3 cellular contexts compared by ENCODE assay signal in the genomic region with DNA sequence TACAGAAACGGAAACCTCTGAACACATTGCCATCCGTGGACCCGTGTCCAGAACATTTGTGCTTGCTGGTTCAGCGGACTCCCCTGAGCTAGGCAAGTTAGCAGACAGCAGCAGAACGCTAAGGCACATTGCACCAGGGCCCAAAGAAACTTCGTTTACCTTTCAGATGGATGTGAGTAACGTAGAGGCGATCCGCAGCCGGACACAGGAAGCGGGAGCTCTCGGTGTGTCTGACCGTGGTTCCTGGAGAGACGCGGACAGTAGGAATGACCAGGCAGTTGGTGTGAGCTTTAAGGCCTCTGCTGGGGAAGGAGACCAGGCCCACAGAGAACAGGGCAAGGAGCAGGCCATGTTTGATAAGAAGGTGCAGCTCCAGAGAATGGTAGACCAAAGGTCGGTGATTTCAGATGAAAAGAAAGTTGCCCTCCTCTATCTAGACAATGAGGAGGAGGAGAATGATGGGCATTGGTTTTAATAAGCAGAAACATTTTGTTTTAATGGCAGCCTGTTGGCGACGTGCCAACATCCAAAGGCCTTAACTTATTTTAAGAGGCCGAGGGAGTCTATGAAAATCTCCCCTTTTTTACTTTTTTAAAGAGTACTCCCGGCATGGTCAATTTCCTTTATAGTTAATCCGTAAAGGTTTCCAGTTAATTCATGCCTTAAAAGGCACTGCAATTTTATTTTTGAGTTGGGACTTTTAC.
TF ChIP-seq lines count a peak whose summit lies in the region.

No MANE protein-coding gene starts in this region.

TF ChIP-seq in IMR-90, 13 proteins besides CTCF, POLR2A, EP300 and RAD21:
- TF ChIP-seq, protein P1, sequence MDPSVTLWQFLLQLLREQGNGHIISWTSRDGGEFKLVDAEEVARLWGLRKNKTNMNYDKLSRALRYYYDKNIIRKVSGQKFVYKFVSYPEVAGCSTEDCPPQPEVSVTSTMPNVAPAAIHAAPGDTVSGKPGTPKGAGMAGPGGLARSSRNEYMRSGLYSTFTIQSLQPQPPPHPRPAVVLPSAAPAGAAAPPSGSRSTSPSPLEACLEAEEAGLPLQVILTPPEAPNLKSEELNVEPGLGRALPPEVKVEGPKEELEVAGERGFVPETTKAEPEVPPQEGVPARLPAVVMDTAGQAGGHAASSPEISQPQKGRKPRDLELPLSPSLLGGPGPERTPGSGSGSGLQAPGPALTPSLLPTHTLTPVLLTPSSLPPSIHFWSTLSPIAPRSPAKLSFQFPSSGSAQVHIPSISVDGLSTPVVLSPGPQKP (IDR thresholded peaks at IDR 0.05; ENCODE audit: borderline replicate concordance, low read depth, low read length) = no peak
- TF ChIP-seq MAFK (IDR thresholded peaks at IDR 0.05; ENCODE audit: low read depth, low read length) = no peak
- no peak for TF ChIP-seq SMC3 (IDR thresholded peaks at IDR 0.05; ENCODE audit: low read depth, low read length)
- TF ChIP-seq FOS (IDR thresholded peaks at IDR 0.05; ENCODE audit: low read depth, low read length) = no peak

TF ChIP-seq in K562, 482 proteins besides CTCF, POLR2A, EP300 and RAD21:
- no peak for TF ChIP-seq CREBBP (IDR thresholded peaks at IDR 0.05; ENCODE audit: low read depth, low read length)
- peak; percentile 88 for TF ChIP-seq NFIC (IDR thresholded peaks at IDR 0.05)
- TF ChIP-seq NFIX (CRISPR knock-in tag; IDR thresholded peaks at IDR 0.05; ENCODE audit: low read depth) = peak; percentile 80
- TF ChIP-seq, protein P2, sequence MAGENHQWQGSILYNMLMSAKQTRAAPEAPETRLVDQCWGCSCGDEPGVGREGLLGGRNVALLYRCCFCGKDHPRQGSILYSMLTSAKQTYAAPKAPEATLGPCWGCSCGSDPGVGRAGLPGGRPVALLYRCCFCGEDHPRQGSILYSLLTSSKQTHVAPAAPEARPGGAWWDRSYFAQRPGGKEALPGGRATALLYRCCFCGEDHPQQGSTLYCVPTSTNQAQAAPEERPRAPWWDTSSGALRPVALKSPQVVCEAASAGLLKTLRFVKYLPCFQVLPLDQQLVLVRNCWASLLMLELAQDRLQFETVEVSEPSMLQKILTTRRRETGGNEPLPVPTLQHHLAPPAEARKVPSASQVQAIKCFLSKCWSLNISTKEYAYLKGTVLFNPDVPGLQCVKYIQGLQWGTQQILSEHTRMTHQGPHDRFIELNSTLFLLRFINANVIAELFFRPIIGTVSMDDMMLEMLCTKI (IDR thresholded peaks at IDR 0.05; ENCODE audit: partially characterized antibody) = no peak

TF ChIP-seq in GM23338, 12 proteins besides CTCF, POLR2A, EP300 and RAD21:
- TF ChIP-seq, protein P3, sequence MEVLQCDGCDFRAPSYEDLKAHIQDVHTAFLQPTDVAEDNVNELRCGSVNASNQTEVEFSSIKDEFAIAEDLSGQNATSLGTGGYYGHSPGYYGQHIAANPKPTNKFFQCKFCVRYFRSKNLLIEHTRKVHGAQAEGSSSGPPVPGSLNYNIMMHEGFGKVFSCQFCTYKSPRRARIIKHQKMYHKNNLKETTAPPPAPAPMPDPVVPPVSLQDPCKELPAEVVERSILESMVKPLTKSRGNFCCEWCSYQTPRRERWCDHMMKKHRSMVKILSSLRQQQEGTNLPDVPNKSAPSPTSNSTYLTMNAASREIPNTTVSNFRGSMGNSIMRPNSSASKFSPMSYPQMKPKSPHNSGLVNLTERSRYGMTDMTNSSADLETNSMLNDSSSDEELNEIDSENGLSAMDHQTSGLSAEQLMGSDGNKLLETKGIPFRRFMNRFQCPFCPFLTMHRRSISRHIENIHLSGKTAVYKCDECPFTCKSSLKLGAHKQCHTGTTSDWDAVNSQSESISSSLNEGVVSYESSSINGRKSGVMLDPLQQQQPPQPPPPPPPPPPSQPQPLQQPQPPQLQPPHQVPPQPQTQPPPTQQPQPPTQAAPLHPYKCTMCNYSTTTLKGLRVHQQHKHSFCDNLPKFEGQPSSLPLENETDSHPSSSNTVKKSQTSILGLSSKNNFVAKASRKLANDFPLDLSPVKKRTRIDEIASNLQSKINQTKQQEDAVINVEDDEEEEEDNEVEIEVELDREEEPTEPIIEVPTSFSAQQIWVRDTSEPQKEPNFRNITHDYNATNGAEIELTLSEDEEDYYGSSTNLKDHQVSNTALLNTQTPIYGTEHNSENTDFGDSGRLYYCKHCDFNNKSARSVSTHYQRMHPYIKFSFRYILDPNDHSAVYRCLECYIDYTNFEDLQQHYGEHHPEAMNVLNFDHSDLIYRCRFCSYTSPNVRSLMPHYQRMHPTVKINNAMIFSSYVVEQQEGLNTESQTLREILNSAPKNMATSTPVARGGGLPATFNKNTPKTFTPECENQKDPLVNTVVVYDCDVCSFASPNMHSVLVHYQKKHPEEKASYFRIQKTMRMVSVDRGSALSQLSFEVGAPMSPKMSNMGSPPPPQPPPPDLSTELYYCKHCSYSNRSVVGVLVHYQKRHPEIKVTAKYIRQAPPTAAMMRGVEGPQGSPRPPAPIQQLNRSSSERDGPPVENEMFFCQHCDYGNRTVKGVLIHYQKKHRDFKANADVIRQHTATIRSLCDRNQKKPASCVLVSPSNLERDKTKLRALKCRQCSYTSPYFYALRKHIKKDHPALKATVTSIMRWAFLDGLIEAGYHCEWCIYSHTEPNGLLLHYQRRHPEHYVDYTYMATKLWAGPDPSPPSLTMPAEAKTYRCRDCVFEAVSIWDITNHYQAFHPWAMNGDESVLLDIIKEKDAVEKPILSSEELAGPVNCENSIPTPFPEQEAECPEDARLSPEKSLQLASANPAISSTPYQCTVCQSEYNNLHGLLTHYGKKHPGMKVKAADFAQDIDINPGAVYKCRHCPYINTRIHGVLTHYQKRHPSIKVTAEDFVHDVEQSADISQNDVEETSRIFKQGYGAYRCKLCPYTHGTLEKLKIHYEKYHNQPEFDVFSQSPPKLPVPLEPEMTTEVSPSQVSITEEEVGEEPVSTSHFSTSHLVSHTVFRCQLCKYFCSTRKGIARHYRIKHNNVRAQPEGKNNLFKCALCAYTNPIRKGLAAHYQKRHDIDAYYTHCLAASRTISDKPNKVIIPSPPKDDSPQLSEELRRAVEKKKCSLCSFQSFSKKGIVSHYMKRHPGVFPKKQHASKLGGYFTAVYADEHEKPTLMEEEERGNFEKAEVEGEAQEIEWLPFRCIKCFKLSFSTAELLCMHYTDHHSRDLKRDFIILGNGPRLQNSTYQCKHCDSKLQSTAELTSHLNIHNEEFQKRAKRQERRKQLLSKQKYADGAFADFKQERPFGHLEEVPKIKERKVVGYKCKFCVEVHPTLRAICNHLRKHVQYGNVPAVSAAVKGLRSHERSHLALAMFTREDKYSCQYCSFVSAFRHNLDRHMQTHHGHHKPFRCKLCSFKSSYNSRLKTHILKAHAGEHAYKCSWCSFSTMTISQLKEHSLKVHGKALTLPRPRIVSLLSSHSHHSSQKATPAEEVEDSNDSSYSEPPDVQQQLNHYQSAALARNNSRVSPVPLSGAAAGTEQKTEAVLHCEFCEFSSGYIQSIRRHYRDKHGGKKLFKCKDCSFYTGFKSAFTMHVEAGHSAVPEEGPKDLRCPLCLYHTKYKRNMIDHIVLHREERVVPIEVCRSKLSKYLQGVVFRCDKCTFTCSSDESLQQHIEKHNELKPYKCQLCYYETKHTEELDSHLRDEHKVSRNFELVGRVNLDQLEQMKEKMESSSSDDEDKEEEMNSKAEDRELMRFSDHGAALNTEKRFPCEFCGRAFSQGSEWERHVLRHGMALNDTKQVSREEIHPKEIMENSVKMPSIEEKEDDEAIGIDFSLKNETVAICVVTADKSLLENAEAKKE (CRISPR knock-in tag; IDR thresholded peaks at IDR 0.05) = no peak
- TF ChIP-seq, protein P4, sequence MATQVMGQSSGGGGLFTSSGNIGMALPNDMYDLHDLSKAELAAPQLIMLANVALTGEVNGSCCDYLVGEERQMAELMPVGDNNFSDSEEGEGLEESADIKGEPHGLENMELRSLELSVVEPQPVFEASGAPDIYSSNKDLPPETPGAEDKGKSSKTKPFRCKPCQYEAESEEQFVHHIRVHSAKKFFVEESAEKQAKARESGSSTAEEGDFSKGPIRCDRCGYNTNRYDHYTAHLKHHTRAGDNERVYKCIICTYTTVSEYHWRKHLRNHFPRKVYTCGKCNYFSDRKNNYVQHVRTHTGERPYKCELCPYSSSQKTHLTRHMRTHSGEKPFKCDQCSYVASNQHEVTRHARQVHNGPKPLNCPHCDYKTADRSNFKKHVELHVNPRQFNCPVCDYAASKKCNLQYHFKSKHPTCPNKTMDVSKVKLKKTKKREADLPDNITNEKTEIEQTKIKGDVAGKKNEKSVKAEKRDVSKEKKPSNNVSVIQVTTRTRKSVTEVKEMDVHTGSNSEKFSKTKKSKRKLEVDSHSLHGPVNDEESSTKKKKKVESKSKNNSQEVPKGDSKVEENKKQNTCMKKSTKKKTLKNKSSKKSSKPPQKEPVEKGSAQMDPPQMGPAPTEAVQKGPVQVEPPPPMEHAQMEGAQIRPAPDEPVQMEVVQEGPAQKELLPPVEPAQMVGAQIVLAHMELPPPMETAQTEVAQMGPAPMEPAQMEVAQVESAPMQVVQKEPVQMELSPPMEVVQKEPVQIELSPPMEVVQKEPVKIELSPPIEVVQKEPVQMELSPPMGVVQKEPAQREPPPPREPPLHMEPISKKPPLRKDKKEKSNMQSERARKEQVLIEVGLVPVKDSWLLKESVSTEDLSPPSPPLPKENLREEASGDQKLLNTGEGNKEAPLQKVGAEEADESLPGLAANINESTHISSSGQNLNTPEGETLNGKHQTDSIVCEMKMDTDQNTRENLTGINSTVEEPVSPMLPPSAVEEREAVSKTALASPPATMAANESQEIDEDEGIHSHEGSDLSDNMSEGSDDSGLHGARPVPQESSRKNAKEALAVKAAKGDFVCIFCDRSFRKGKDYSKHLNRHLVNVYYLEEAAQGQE (IDR thresholded peaks at IDR 0.05; ENCODE audit: unreplicated experiment) = no peak
- TF ChIP-seq EZH2 (IDR thresholded peaks at IDR 0.05; ENCODE audit: low read depth, unreplicated experiment) = no peak
- TF ChIP-seq ZNF331 (CRISPR knock-in tag; IDR thresholded peaks at IDR 0.05; ENCODE audit: low read depth) = no peak
- no peak for TF ChIP-seq NANOG (IDR thresholded peaks at IDR 0.05; ENCODE audit: borderline replicate concordance)
- TF ChIP-seq POLR2AphosphoS5 (IDR thresholded peaks at IDR 0.05; ENCODE audit: low read depth) = no peak
- TF ChIP-seq STAT1 (IDR thresholded peaks at IDR 0.05; ENCODE audit: unreplicated experiment) = no peak
- TF ChIP-seq CREB1 (CRISPR knock-in tag; IDR thresholded peaks at IDR 0.05; ENCODE audit: low read depth) = no peak
- no peak for TF ChIP-seq JUNB (IDR thresholded peaks at IDR 0.05; ENCODE audit: unreplicated experiment)
- no peak for TF ChIP-seq ZNF114 (CRISPR knock-in tag; IDR thresholded peaks at IDR 0.05)
- TF ChIP-seq, protein P5, sequence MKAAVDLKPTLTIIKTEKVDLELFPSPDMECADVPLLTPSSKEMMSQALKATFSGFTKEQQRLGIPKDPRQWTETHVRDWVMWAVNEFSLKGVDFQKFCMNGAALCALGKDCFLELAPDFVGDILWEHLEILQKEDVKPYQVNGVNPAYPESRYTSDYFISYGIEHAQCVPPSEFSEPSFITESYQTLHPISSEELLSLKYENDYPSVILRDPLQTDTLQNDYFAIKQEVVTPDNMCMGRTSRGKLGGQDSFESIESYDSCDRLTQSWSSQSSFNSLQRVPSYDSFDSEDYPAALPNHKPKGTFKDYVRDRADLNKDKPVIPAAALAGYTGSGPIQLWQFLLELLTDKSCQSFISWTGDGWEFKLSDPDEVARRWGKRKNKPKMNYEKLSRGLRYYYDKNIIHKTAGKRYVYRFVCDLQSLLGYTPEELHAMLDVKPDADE (IDR thresholded peaks at IDR 0.05) = no peak
- no peak for TF ChIP-seq EZH2phosphoT487 (IDR thresholded peaks at IDR 0.05; ENCODE audit: unreplicated experiment)
